In the genomic region with DNA sequence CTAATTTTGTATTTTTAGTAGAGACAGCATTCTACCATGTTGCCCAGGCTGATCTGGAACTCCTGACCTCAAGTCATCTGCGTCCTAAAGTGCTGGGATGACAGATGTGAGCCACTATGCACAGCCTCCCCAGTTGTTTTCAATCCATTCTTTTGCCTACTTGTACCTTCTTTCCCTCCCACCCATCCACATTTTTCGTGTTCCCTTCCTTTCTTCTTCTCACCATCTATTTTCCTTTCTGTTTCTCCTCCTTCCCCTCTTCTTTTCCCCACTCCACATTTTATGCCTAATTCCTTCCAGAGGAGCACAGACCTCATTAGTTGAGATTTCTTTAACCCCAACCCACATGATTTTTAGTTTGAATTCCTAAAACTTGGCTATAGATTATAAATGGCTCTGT, we compare ENCODE assay signal across 25 cellular contexts.
"Had no signal": no experiment of that assay in that cellular context is flagged by ENCODE, and none has a peak within 500 bp of the region (broad histone marks: within the 10 kb centered on the region; RNA-seq: fewer than 3 reads in every experiment).

No MANE protein-coding gene starts in this region.

- H3K27me3 Mint-ChIP-seq: activated CD4-positive, alpha-beta memory T cell treated with anti-CD3 and anti-CD28 coated beads, Interleukin-2, amount 10 ng/mL, durations not matched to agents 7 days and 5 days; activated CD4-positive, alpha-beta T cell treated with anti-CD3 and anti-CD28 coated beads, Interleukin-2, amount 10 ng/mL, durations not matched to agents 7 days and 5 days; activated naive CD8-positive, alpha-beta T cell; activated T-helper 17 cell treated with anti-CD3 and anti-CD28 coated beads, Interleukin-2, amount 50 U/mL, for 72 hours; central memory CD8-positive, alpha-beta T cell; dendritic cell treated with granulocyte-macrophage colony-stimulating factor and Interleukin-4, amounts not matched to agents 40 ng/mL and 50 ng/mL, for 4 days had no signal

- H3K4me1 Mint-ChIP-seq: activated CD4-positive, alpha-beta memory T cell treated with anti-CD3 and anti-CD28 coated beads, Interleukin-2, amount 10 ng/mL, durations not matched to agents 7 days and 5 days; activated CD4-positive, alpha-beta T cell treated with anti-CD3 and anti-CD28 coated beads, Interleukin-2, amount 10 ng/mL, durations not matched to agents 7 days and 5 days; activated T-helper 17 cell treated with anti-CD3 and anti-CD28 coated beads, Interleukin-2, amount 50 U/mL, for 72 hours; central memory CD8-positive, alpha-beta T cell; endodermal cell had no signal

- DNase-seq: activated CD4-positive, alpha-beta memory T cell treated with anti-CD3 and anti-CD28 coated beads, Interleukin-2, amount 10 ng/mL, durations not matched to agents 7 days and 5 days; activated CD4-positive, alpha-beta T cell treated with anti-CD3 and anti-CD28 coated beads for 1 hour; activated CD4-positive, alpha-beta T cell treated with anti-CD3 and anti-CD28 coated beads for 4 hours; activated CD4-positive, alpha-beta T cell treated with anti-CD3 and anti-CD28 coated beads, Interleukin-2, amount 10 ng/mL, durations not matched to agents 7 days and 5 days; activated CD4-positive, alpha-beta T cell treated with anti-CD3 and anti-CD28 coated beads, Interleukin-2, amount 50 U/mL, for 4 hours; activated CD4-positive, CD25-positive, alpha-beta regulatory T cell; activated CD8-positive, alpha-beta memory T cell treated with anti-CD3 and anti-CD28 coated beads, Interleukin-2, amount 50 U/mL, for 48 hours; activated effector memory CD4-positive, alpha-beta T cell treated with Interleukin-2 at 50 U/mL for 16 hours; activated gamma-delta T cell treated with Interleukin-2 at 50 U/mL for 16 hours; activated naive CD4-positive, alpha-beta T cell treated with anti-CD3 and anti-CD28 coated beads, Interleukin-2, amount 50 U/mL, for 16 hours; activated naive CD4-positive, alpha-beta T cell treated with Interleukin-2 at 50 U/mL for 16 hours; activated T-cell treated with anti-CD3 and anti-CD28 coated beads for 4 hours; amniotic stem cell; anterior cingulate cortex; brain microvascular endothelial cell; dorsolateral prefrontal cortex; effector memory CD4-positive, alpha-beta T cell; endodermal cell; head of caudate nucleus had no signal

- H3K27ac Mint-ChIP-seq: activated CD4-positive, alpha-beta memory T cell treated with anti-CD3 and anti-CD28 coated beads, Interleukin-2, amount 10 ng/mL, durations not matched to agents 7 days and 5 days; activated CD4-positive, alpha-beta T cell treated with anti-CD3 and anti-CD28 coated beads, Interleukin-2, amount 10 ng/mL, durations not matched to agents 7 days and 5 days; activated naive CD8-positive, alpha-beta T cell; activated T-helper 17 cell treated with anti-CD3 and anti-CD28 coated beads, Interleukin-2, amount 50 U/mL, for 72 hours; dendritic cell treated with granulocyte-macrophage colony-stimulating factor and Interleukin-4, amounts not matched to agents 40 ng/mL and 50 ng/mL, for 4 days; endodermal cell had no signal

- H3K27ac ChIP-seq: brain microvascular endothelial cell, coronary artery, dorsolateral prefrontal cortex had no signal

- H3K4me3 Mint-ChIP-seq: activated CD4-positive, alpha-beta memory T cell treated with anti-CD3 and anti-CD28 coated beads, Interleukin-2, amount 10 ng/mL, durations not matched to agents 7 days and 5 days; activated CD4-positive, alpha-beta T cell treated with anti-CD3 and anti-CD28 coated beads, Interleukin-2, amount 10 ng/mL, durations not matched to agents 7 days and 5 days; activated naive CD8-positive, alpha-beta T cell; activated T-helper 17 cell treated with anti-CD3 and anti-CD28 coated beads, Interleukin-2, amount 50 U/mL, for 72 hours; central memory CD8-positive, alpha-beta T cell; dendritic cell treated with granulocyte-macrophage colony-stimulating factor and Interleukin-4, amounts not matched to agents 40 ng/mL and 50 ng/mL, for 4 days; endodermal cell had no signal

- H3K27me3 ChIP-seq: brain microvascular endothelial cell, dorsolateral prefrontal cortex had no signal

- ATAC-seq: activated T-helper 17 cell treated with anti-CD3 and anti-CD28 coated beads, Interleukin-2, amount 50 U/mL, for 72 hours; esophagus mucosa had no signal

- H3K4me3 ChIP-seq: coronary artery, dorsolateral prefrontal cortex had no signal
